Comparison of ENCODE assay signal across 22 cellular contexts in the genomic region with DNA sequence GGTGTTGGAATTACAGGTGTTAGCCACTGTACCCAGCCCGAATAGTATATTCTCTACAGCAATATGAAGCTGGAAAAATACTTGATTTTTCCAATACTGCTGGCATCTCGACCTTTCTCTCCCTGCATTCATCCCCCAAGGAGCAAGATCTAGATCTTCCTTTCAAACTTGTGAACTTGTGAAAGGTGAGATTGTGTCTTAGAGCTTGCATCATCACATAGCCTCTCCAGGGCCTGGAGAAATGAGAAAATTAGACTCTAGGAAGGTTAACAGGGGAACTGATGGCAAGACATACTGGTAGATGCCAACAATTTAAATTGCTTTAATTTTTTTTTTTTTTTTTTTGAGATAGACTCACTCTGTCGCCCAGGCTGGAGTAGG. TPM values are rescaled to one million over a fixed set of nuclear protein-coding genes. Genes with fewer than 3 reads are reported as not detected.
A peak's percentile ranks its signal among the peaks of the same experiment; 100 is the strongest.
DNase-seq lines count a peak whose midpoint lies in the region; ATAC-seq, FAIRE-seq and TF ChIP-seq lines count a peak whose summit lies in the region.
"Had no signal": no experiment of that assay in that cellular context is flagged by ENCODE, and none has a peak within 500 bp of the region (broad histone marks: within the 10 kb centered on the region; RNA-seq: fewer than 3 reads in every experiment).

No MANE protein-coding gene starts in this region.

- no peak for FAIRE-seq in pancreas (lab: Jason Lieb, UNC)
- FAIRE-seq: D721Med had no signal

- H3K9ac ChIP-seq in Karpas-422 (ENCODE audit: low read length), result no peak overlapping the region

- H3K4me3 Mint-ChIP-seq in activated naive CD8-positive, alpha-beta T cell, result peak overlapping the region; percentile 98
- H3K4me3 Mint-ChIP-seq in activated naive CD8-positive, alpha-beta T cell treated with anti-CD3 and anti-CD28 coated beads for 36 hours, result no peak overlapping the region
- peak overlapping the region; percentile 65 to 99 (median 97) for H3K4me3 Mint-ChIP-seq in brain
- H3K4me3 Mint-ChIP-seq: activated CD8-positive, alpha-beta memory T cell treated with anti-CD3 and anti-CD28 coated beads, Interleukin-2, amount 10 ng/mL, durations not matched to agents 7 days and 5 days; dendritic cell treated with granulocyte-macrophage colony-stimulating factor and Interleukin-4, amounts not matched to agents 40 ng/mL and 50 ng/mL, for 4 days had no signal

- no peak overlapping the region for H2AFZ ChIP-seq in Karpas-422 (ENCODE audit: low read length)

- peak overlapping the region; percentile 96 for H3K27ac Mint-ChIP-seq in activated naive CD8-positive, alpha-beta T cell
- no peak overlapping the region for H3K27ac Mint-ChIP-seq in activated naive CD8-positive, alpha-beta T cell treated with anti-CD3 and anti-CD28 coated beads for 36 hours
- H3K27ac Mint-ChIP-seq in brain, result peak overlapping the region in 3 of 5 experiments; percentile 8 to 100 (median 99)
- H3K27ac Mint-ChIP-seq: activated CD8-positive, alpha-beta memory T cell treated with anti-CD3 and anti-CD28 coated beads, Interleukin-2, amount 10 ng/mL, durations not matched to agents 7 days and 5 days; dendritic cell treated with granulocyte-macrophage colony-stimulating factor and Interleukin-4, amounts not matched to agents 40 ng/mL and 50 ng/mL, for 4 days had no signal

- peaks cover 2% of the 10 kb centered on the region for H3K36me3 Mint-ChIP-seq in activated naive CD8-positive, alpha-beta T cell
- H3K36me3 Mint-ChIP-seq in activated naive CD8-positive, alpha-beta T cell treated with anti-CD3 and anti-CD28 coated beads for 36 hours, result peaks cover 1% of the 10 kb centered on the region
- H3K36me3 Mint-ChIP-seq in brain, result no peaks in the 10 kb centered on the region
- H3K36me3 Mint-ChIP-seq: activated CD8-positive, alpha-beta memory T cell treated with anti-CD3 and anti-CD28 coated beads, Interleukin-2, amount 10 ng/mL, durations not matched to agents 7 days and 5 days had no signal

- H3K4me1 ChIP-seq in Karpas-422 (ENCODE audit: low read length) (peaks cover 46% of the 10 kb centered on the region), pancreas (peaks cover 10 to 33% (median 21%) of the 10 kb centered on the region in 3 donors)

- whole genome bisulfite sequencing in pancreas, 2 donors, result 81 to 86% methylated on average over 3 of the region's 3 CpGs

- H3K9me3 ChIP-seq in Karpas-422 (ENCODE audit: low read length) (no peaks in the 10 kb centered on the region), pancreas (no peaks in the 10 kb centered on the region)
- H3K9me3 ChIP-seq: gastrocnemius medialis, upper lobe of right lung had no signal

- peak overlapping the region; percentile 89 for H3K4me2 ChIP-seq in Karpas-422 (ENCODE audit: low read depth, low read length, poor library complexity, severe bottlenecking)

- intact Hi-C loops in pancreas (cut with DNase I), result no loop called here

- H4K20me1 ChIP-seq in Karpas-422 (ENCODE audit: insufficient read depth, low read depth, low read length), result no peaks in the 10 kb centered on the region

- no peak for DNase-seq in activated naive CD8-positive, alpha-beta T cell treated with anti-CD3 and anti-CD28 coated beads for 36 hours
- DNase-seq in Karpas-422 (no peak), superior temporal gyrus (ENCODE audit: extremely low spot score) (peak; percentile 2), pancreas (no peak), A172 (ENCODE audit: low spot score) (no peak)
- DNase-seq in stimulated activated CD4-positive, alpha-beta T cell treated with anti-CD3 and anti-CD28 coated beads, Interleukin-4, amount 100 ng/mL, for 24 hours, result no peak
- DNase-seq: ACHN; activated CD4-positive, alpha-beta T cell treated with anti-CD3 and anti-CD28 coated beads, Interleukin-2, amount 50 U/mL, for 1 hour; activated CD8-positive, alpha-beta memory T cell treated with anti-CD3 and anti-CD28 coated beads, Interleukin-2, amount 10 ng/mL, durations not matched to agents 7 days and 5 days; central memory CD4-positive, alpha-beta T cell; gastrocnemius medialis; T-helper 9 cell; upper lobe of right lung had no signal

- H3K9me2 ChIP-seq in Karpas-422 (replicated peaks; ENCODE audit: insufficient read depth, low read length), result no peaks in the 10 kb centered on the region

- peaks cover 69% of the 10 kb centered on the region for H3K4me1 Mint-ChIP-seq in activated naive CD8-positive, alpha-beta T cell (ENCODE audit: low read depth)
- peaks cover 57% of the 10 kb centered on the region for H3K4me1 Mint-ChIP-seq in activated naive CD8-positive, alpha-beta T cell treated with anti-CD3 and anti-CD28 coated beads for 36 hours
- peaks cover 79% of the 10 kb centered on the region for H3K4me1 Mint-ChIP-seq in brain

- no peak overlapping the region for H3K4me3 ChIP-seq in Karpas-422 (ENCODE audit: low read length)
- no peak overlapping the region for H3K4me3 ChIP-seq in pancreas
- H3K4me3 ChIP-seq: gastrocnemius medialis, skin epidermis, upper lobe of right lung had no signal

- no peak for TF ChIP-seq CTCF in brain (conservative IDR thresholded peaks at IDR 0.05)
- no peak for TF ChIP-seq CTCF in pancreas (IDR thresholded peaks at IDR 0.05)

- no peaks in the 10 kb centered on the region for H3K27me3 ChIP-seq in Karpas-422 (ENCODE audit: low read length)
- H3K27me3 ChIP-seq in pancreas, result no peaks in the 10 kb centered on the region
- H3K27me3 ChIP-seq: gastrocnemius medialis, upper lobe of right lung had no signal

- H3K27me3 Mint-ChIP-seq in activated naive CD8-positive, alpha-beta T cell, result no peaks in the 10 kb centered on the region
- H3K27me3 Mint-ChIP-seq in activated naive CD8-positive, alpha-beta T cell treated with anti-CD3 and anti-CD28 coated beads for 36 hours, result no peaks in the 10 kb centered on the region
- H3K27me3 Mint-ChIP-seq in brain, result peaks cover 10% of the 10 kb centered on the region
- H3K27me3 Mint-ChIP-seq: activated CD8-positive, alpha-beta memory T cell treated with anti-CD3 and anti-CD28 coated beads, Interleukin-2, amount 10 ng/mL, durations not matched to agents 7 days and 5 days; dendritic cell treated with granulocyte-macrophage colony-stimulating factor and Interleukin-4, amounts not matched to agents 40 ng/mL and 50 ng/mL, for 4 days had no signal

- peaks cover 63% of the 10 kb centered on the region for H3K79me2 ChIP-seq in Karpas-422 (ENCODE audit: low read length)

- H3K36me3 ChIP-seq in Karpas-422 (ENCODE audit: insufficient read depth, low read length) (no peaks in the 10 kb centered on the region), pancreas (no peaks in the 10 kb centered on the region)
- H3K36me3 ChIP-seq: upper lobe of right lung had no signal

- no peak for ATAC-seq in pancreas
- ATAC-seq: activated CD8-positive, alpha-beta memory T cell treated with anti-CD3 and anti-CD28 coated beads, Interleukin-2, amount 10 ng/mL, durations not matched to agents 7 days and 5 days; gastrocnemius medialis; SK-N-SH treated with all-trans-retinoic acid at 6 μM for 48 hours; upper lobe of right lung had no signal

- H3K27ac ChIP-seq in Karpas-422 (ENCODE audit: low read length), result no peak overlapping the region
- H3K27ac ChIP-seq in pancreas, result no peak overlapping the region
- H3K27ac ChIP-seq: VCaP had no signal

- H3K9me3 Mint-ChIP-seq in activated naive CD8-positive, alpha-beta T cell (ENCODE audit: low read depth), result no peaks in the 10 kb centered on the region
- no peaks in the 10 kb centered on the region for H3K9me3 Mint-ChIP-seq in activated naive CD8-positive, alpha-beta T cell treated with anti-CD3 and anti-CD28 coated beads for 36 hours
- H3K9me3 Mint-ChIP-seq in brain, result peaks cover 0 to 5% (median 0%) of the 10 kb centered on the region in 5 experiments
- H3K9me3 Mint-ChIP-seq: dendritic cell treated with granulocyte-macrophage colony-stimulating factor and Interleukin-4, amounts not matched to agents 40 ng/mL and 50 ng/mL, for 4 days had no signal

RNA-seq across cellular contexts. Expression of a gene that starts 2.1 kb away (rescaled TPM):
- 10 to 100 TPM; 13.0 to 14.4 TPM for total RNA-seq in activated naive CD8-positive, alpha-beta T cell treated with anti-CD3 and anti-CD28 coated beads for 36 hours
- total RNA-seq in Karpas-422 (2014; rRNA removed; shearing (Covaris generic); ENCODE audit: low replicate concordance), result 28.8 and 35.0 TPM in 2 replicates
- 46.6 TPM for polyA plus RNA-seq in brain (ENCODE audit: insufficient read depth, low read depth, low replicate concordance)
- 10 to 100 TPM in 2 of 6 donors, 1 to 10 TPM in 4; 6.4 to 11.1 (median 8.1) TPM for total RNA-seq in pancreas
- polyA plus RNA-seq in pancreas, result 10 to 100 TPM in 1 of 2 donors, 1 to 10 TPM in 1; 6.7 to 16.7 TPM
- total RNA-seq in A172 (2014; rRNA removed; shearing (Covaris generic)), result 18.8 and 19.0 TPM in 2 replicates

RNA-seq across cellular contexts. Expression of a gene that starts 3.6 kb away (rescaled TPM):
- 10 to 100 TPM in 1 of 2 experiments, 1 to 10 TPM in 1; 9.4 to 11.6 TPM for total RNA-seq in activated naive CD8-positive, alpha-beta T cell treated with anti-CD3 and anti-CD28 coated beads for 36 hours
- total RNA-seq in Karpas-422 (2014; rRNA removed; shearing (Covaris generic); ENCODE audit: low replicate concordance), result 9.9 and 13.0 TPM in 2 replicates
- polyA plus RNA-seq in brain (ENCODE audit: insufficient read depth, low read depth, low replicate concordance) (58.6 TPM), pancreas (10 to 100 TPM; 23.1 to 24.2 TPM)
- 10 to 100 TPM; 24.1 to 35.5 (median 32.4) TPM for total RNA-seq in pancreas
- 9.3 and 10.6 TPM in 2 replicates for total RNA-seq in A172 (2014; rRNA removed; shearing (Covaris generic))

RNA-seq across cellular contexts. Expression of a gene that starts 26.1 kb away (rescaled TPM):
- total RNA-seq in activated naive CD8-positive, alpha-beta T cell treated with anti-CD3 and anti-CD28 coated beads for 36 hours, result under 1 TPM; 0.52 to 0.54 TPM
- total RNA-seq in Karpas-422 (2014; rRNA removed; shearing (Covaris generic); ENCODE audit: low replicate concordance), result 0.63 and 1.4 TPM in 2 replicates
- polyA plus RNA-seq in brain (ENCODE audit: insufficient read depth, low read depth, low replicate concordance) (0.53 TPM), pancreas (under 1 TPM; 0.31 to 0.34 TPM)
- under 1 TPM; 0.12 to 0.40 (median 0.14) TPM for total RNA-seq in pancreas
- 0.38 and 0.86 TPM in 2 replicates for total RNA-seq in A172 (2014; rRNA removed; shearing (Covaris generic))

RNA-seq across cellular contexts. Expression of a gene that starts 28.2 kb away (rescaled TPM):
- total RNA-seq in activated naive CD8-positive, alpha-beta T cell treated with anti-CD3 and anti-CD28 coated beads for 36 hours, result not detected
- 0.19 and 0.47 TPM in 2 replicates for total RNA-seq in Karpas-422 (2014; rRNA removed; shearing (Covaris generic); ENCODE audit: low replicate concordance)
- polyA plus RNA-seq in brain (ENCODE audit: insufficient read depth, low read depth, low replicate concordance) (2.4 TPM), pancreas (10 to 100 TPM; 18.1 to 30.7 TPM)
- total RNA-seq in pancreas, result 10 to 100 TPM; 11.7 to 17.6 (median 13.8) TPM
- total RNA-seq in A172 (2014; rRNA removed; shearing (Covaris generic)), result 18.2 and 20.6 TPM in 2 replicates
- total RNA-seq: Daoy, gastrocnemius medialis, lung microvascular endothelial cell had no signal

RNA-seq across cellular contexts. Expression of a gene that starts 35.7 kb away (rescaled TPM):
- total RNA-seq in activated naive CD8-positive, alpha-beta T cell treated with anti-CD3 and anti-CD28 coated beads for 36 hours, result 100 to 1,000 TPM; 160 to 166 TPM
- 91.6 and 140 TPM in 2 replicates for total RNA-seq in Karpas-422 (2014; rRNA removed; shearing (Covaris generic); ENCODE audit: low replicate concordance)
- polyA plus RNA-seq in brain (ENCODE audit: insufficient read depth, low read depth, low replicate concordance), result 362 TPM
- total RNA-seq in pancreas, result 100 to 1,000 TPM in 3 of 6 donors, 10 to 100 TPM in 3; 75.0 to 155 (median 94.6) TPM
- polyA plus RNA-seq in pancreas, result 100 to 1,000 TPM; 112 to 122 TPM
- 376 and 393 TPM in 2 replicates for total RNA-seq in A172 (2014; rRNA removed; shearing (Covaris generic))
